ENCODE assay signal across 17 cellular contexts in the genomic region with DNA sequence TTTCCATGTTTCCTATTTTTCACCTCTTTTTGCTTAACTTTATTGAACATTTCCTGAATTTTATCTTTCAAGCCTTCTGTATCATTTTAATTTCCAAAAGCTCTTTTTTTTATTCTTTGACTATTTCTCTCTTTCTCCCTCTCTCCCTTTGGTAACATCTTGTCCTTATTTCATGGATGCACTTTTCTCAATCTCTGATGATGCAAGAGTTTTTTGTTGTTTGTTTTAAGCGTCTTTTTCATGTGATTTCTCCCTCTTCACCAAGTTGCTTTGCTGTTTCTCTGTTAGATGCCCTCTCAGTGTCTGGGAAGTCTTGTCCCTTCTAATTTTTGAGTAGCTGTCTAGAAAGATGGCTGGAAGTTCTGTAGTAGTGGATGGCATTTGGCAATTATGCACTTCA.
"Had no signal": no experiment of that assay in that cellular context is flagged by ENCODE, and none has a peak within 500 bp of the region (broad histone marks: within the 10 kb centered on the region; RNA-seq: fewer than 3 reads in every experiment).

No MANE protein-coding gene starts in this region.

- ATAC-seq: activated CD8-positive, alpha-beta T cell treated with anti-CD3 and anti-CD28 coated beads, Interleukin-2, amount 10 ng/mL, durations not matched to agents 7 days and 5 days; activated naive CD4-positive, alpha-beta T cell treated with anti-CD3 and anti-CD28 coated beads, Interleukin-2, amount 50 U/mL, for 72 hours; activated T-cell treated with anti-CD3 and anti-CD28 coated beads, Interleukin-2, amount 50 U/mL, for 72 hours; foreskin keratinocyte; natural killer cell; right cardiac atrium had no signal

- H3K27ac ChIP-seq: brain microvascular endothelial cell, foreskin keratinocyte, spleen had no signal

- H3K9me3 ChIP-seq: spleen had no signal

- H3K4me3 ChIP-seq: spleen had no signal

- DNase-seq: activated CD4-positive, alpha-beta T cell treated with anti-CD3 and anti-CD28 coated beads, Interleukin-2, amount 10 ng/mL, durations not matched to agents 24 days and 14 days; activated CD4-positive, CD25-positive, alpha-beta regulatory T cell; activated CD8-positive, alpha-beta memory T cell treated with anti-CD3 and anti-CD28 coated beads, Interleukin-2, amount 50 U/mL, for 4 hours; activated CD8-positive, alpha-beta T cell treated with anti-CD3 and anti-CD28 coated beads, Interleukin-2, amount 10 ng/mL, durations not matched to agents 7 days and 5 days; activated gamma-delta T cell; activated T-cell treated with anti-CD3 and anti-CD28 coated beads, Interleukin-2, amount 50 U/mL, for 72 hours; amygdala; brain microvascular endothelial cell; foreskin keratinocyte; mesendoderm; natural killer cell; occipital lobe; right cardiac atrium; spleen; SW 1271; trophoblast cell had no signal

- H3K36me3 ChIP-seq: brain microvascular endothelial cell had no signal

- H3K27me3 ChIP-seq: brain microvascular endothelial cell, foreskin keratinocyte, spleen had no signal
